In the genomic region with DNA sequence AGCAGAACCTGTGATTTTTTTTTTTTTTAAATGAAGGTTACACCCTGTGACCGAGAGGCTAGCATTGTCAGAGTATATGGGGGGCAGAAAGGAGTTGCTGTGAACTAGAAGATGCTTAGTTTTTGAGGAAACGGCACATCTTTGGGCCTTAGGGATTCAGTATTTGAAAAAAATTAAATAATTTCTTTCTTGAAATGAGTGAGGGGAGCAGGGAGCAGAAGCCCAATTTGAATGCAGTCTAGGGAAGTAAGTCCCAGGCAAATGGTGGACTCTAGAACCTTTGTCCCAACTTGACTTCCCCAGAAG, we compare ENCODE assay signal across 16 cellular contexts. TPM values are rescaled to one million over a fixed set of nuclear protein-coding genes. Genes with fewer than 3 reads are reported as not detected.
DNase-seq lines count a peak whose midpoint lies in the region; ATAC-seq, FAIRE-seq and TF ChIP-seq lines count a peak whose summit lies in the region.
"Had no signal": no experiment of that assay in that cellular context is flagged by ENCODE, and none has a peak within 500 bp of the region (broad histone marks: within the 10 kb centered on the region; RNA-seq: fewer than 3 reads in every experiment).

No MANE protein-coding gene starts in this region.

- H3K4me3 ChIP-seq in BLaER1, result no peak overlapping the region
- no peak overlapping the region for H3K4me3 ChIP-seq in PC-9
- no peak overlapping the region for H3K4me3 ChIP-seq in keratinocyte (ENCODE audit: control insufficient read depth in 2 of 3, extremely low read depth in 1 of 3, insufficient read depth in 2 of 3, low read depth in 1 of 3, low read length in 3 of 3)
- no peak overlapping the region for H3K4me3 ChIP-seq in thyroid gland (replicated peaks in 1 of 3)
- H3K4me3 ChIP-seq: SJCRH30 had no signal

- no peaks in the 10 kb centered on the region for H3K9me1 ChIP-seq in keratinocyte (ENCODE audit: control insufficient read depth, extremely low read depth, insufficient read depth, low read length)

- no peak for TF ChIP-seq CTCF in PC-9 (conservative IDR thresholded peaks at IDR 0.05)
- TF ChIP-seq CTCF in keratinocyte (optimal IDR thresholded peaks at IDR 0.05 in 1 of 3, IDR thresholded peaks at IDR 0.05 in 1 of 3, conservative IDR thresholded peaks at IDR 0.05 in 1 of 3; ENCODE audit: extremely low read depth in 1 of 3, insufficient read depth in 2 of 3, low read length in 3 of 3), result no peak
- TF ChIP-seq CTCF in thyroid gland (IDR thresholded peaks at IDR 0.05), result no peak

- no peaks in the 10 kb centered on the region for H3K9me3 ChIP-seq in BLaER1
- H3K9me3 ChIP-seq in PC-9 (ENCODE audit: insufficient read depth, low read depth), result no peaks in the 10 kb centered on the region
- H3K9me3 ChIP-seq in keratinocyte (ENCODE audit: control insufficient read depth, low read depth, low read length), result no peaks in the 10 kb centered on the region
- H3K9me3 ChIP-seq in thyroid gland, result no peaks in the 10 kb centered on the region
- H3K9me3 ChIP-seq: SJCRH30 had no signal

- WGBS in thyroid gland, 2 donors, result 80 to 82% methylated on average over 2 of the region's 2 CpGs

- H3K27me3 ChIP-seq in BLaER1, result no peaks in the 10 kb centered on the region
- no peaks in the 10 kb centered on the region for H3K27me3 ChIP-seq in PC-9 (ENCODE audit: insufficient read depth, low read depth)
- H3K27me3 ChIP-seq in keratinocyte (ENCODE audit: control insufficient read depth, extremely low read depth, insufficient read depth, low read length), result no peaks in the 10 kb centered on the region
- H3K27me3 ChIP-seq in thyroid gland, result no peaks in the 10 kb centered on the region
- H3K27me3 ChIP-seq: SJCRH30 had no signal

- FAIRE-seq in keratinocyte (lab: Jason Lieb, UNC), result no peak
- FAIRE-seq: A204.1 had no signal

- H3K4me1 ChIP-seq in BLaER1 (peaks cover 41% of the 10 kb centered on the region), PC-9 (replicated peaks; ENCODE audit: insufficient read depth) (peaks cover 17% of the 10 kb centered on the region), keratinocyte (ENCODE audit: control insufficient read depth, extremely low read depth, insufficient read depth, low read length) (peaks cover 38% of the 10 kb centered on the region), thyroid gland (peaks cover 63 to 65% of the 10 kb centered on the region in 2 donors)
- H3K4me1 ChIP-seq: SJCRH30 had no signal

- intact Hi-C loops in PC-9 (cut with micrococcal nuclease; ENCODE audit: unreplicated experiment), result loop anchor here (10.0 kb wide), 1 partner anchor 497 kb away; a partner anchor contains a TSS
- intact Hi-C loops in thyroid gland (cut with DNase I), result no loop called here

- peak overlapping the region; percentile 22; the same call in 1 of the 2 replicates for H3K4me2 ChIP-seq in BLaER1
- H3K4me2 ChIP-seq in PC-9, result peak overlapping the region; percentile 34; the same call in 1 of the 2 replicates
- H3K4me2 ChIP-seq in keratinocyte (ENCODE audit: control insufficient read depth, extremely low read depth, insufficient read depth, low read depth, low read length), result peak overlapping the region; percentile 70
- H3K4me2 ChIP-seq: KMS-11 had no signal

- no TSS peak for BruUV-seq in PC-9 (replicated peaks; lab: Mats Ljungman, UMichigan)

- CTCF ChIA-PET in PC-9 (lab: Charles Lee), result no interaction called here

- DNase-seq in PC-9, result no peak
- DNase-seq in keratinocyte (ENCODE audit: low read depth, low spot score), result no peak
- DNase-seq in thyroid gland, result no peak
- no peak for DNase-seq in NAMALWA (ENCODE audit: low spot score)
- no peak for DNase-seq in stimulated activated CD4-positive, alpha-beta T cell treated with anti-CD3 and anti-CD28 coated beads, Interleukin-4, amount 100 ng/mL, for 1 hour
- DNase-seq: DND-41, H9, NCI-H1417 treated with DMSO at 0.1 percent for 48 hours, NCI-H187 treated with DMSO at 0.1 percent for 48 hours, NCI-H226, SJCRH30 had no signal

- H3F3A ChIP-seq in PC-9 (ENCODE audit: insufficient read depth, low read depth), result no peaks in the 10 kb centered on the region

- no peak overlapping the region for H2AFZ ChIP-seq in PC-9
- H2AFZ ChIP-seq in keratinocyte (ENCODE audit: control insufficient read depth, low read length), result no peak overlapping the region

- peaks cover 47% of the 10 kb centered on the region for H3K79me2 ChIP-seq in PC-9 (ENCODE audit: low read depth)
- peaks cover 56% of the 10 kb centered on the region for H3K79me2 ChIP-seq in keratinocyte (ENCODE audit: control insufficient read depth, insufficient read depth, low read length)

- ATAC-seq in HG02588 (IDR thresholded peaks at IDR 0.05; ENCODE audit: unreplicated experiment), result no peak

- H3K9ac ChIP-seq in BLaER1 (no peak overlapping the region), keratinocyte (ENCODE audit: control insufficient read depth, extremely low read depth, insufficient read depth, low read length) (no peak overlapping the region)
- H3K9ac ChIP-seq: KMS-11 had no signal

- TF ChIP-seq POLR2A in thyroid gland (IDR thresholded peaks at IDR 0.05), result no peak

- H3K9me2 ChIP-seq in PC-9 (ENCODE audit: insufficient read depth), result no peaks in the 10 kb centered on the region

- dilution Hi-C loops in keratinocyte (cut with MboI; ENCODE audit: extremely low pct_ligation_motif_present, low sequenced_read_pairs), result no loop called here

- H4K20me1 ChIP-seq in BLaER1, result peaks cover 98% of the 10 kb centered on the region
- peaks cover 8% of the 10 kb centered on the region; the same call in 1 of the 2 replicates for H4K20me1 ChIP-seq in PC-9 (ENCODE audit: insufficient read depth)
- H4K20me1 ChIP-seq in keratinocyte (ENCODE audit: control insufficient read depth, extremely low read depth, insufficient read depth, low read length), result no peaks in the 10 kb centered on the region

- POLR2A ChIA-PET in PC-9 (lab: Charles Lee; ENCODE audit: unreplicated experiment), result no interaction called here

- peaks cover 6% of the 10 kb centered on the region; the same call in 1 of the 2 replicates for H3K36me3 ChIP-seq in BLaER1
- no peaks in the 10 kb centered on the region for H3K36me3 ChIP-seq in PC-9 (ENCODE audit: low read depth)
- peaks cover 0 to 4% of the 10 kb centered on the region in 2 experiments for H3K36me3 ChIP-seq in keratinocyte (ENCODE audit: control insufficient read depth in 2 of 2, extremely low read depth in 1 of 2, insufficient read depth in 2 of 2, low read length in 2 of 2)
- no peaks in the 10 kb centered on the region for H3K36me3 ChIP-seq in thyroid gland
- H3K36me3 ChIP-seq: SJCRH30 had no signal

- H3K27ac ChIP-seq in BLaER1 (no peak overlapping the region), PC-9 (no peak overlapping the region; the same call in 1 of the 2 replicates), keratinocyte (ENCODE audit: control insufficient read depth, insufficient read depth, low read length) (no peak overlapping the region), thyroid gland (peak overlapping the region; percentile 59 to 73 (median 64))
- H3K27ac ChIP-seq: HL-60, KMS-11, SJCRH30 had no signal

RNA-seq across cellular contexts. Expression of a gene that starts 42.9 kb away (rescaled TPM):
- total RNA-seq in PC-9 (2021), result 28.3 and 34.7 TPM in 2 replicates
- 7.3 to 19.4 TPM (median 8.4 TPM) in 3 replicates for polyA plus RNA-seq in keratinocyte
- 3.3 TPM for polyA plus RNA-seq in keratinocyte (2011; ENCODE audit: low read depth)
- polyA plus RNA-seq in keratinocyte (2011; cell fraction: cytosol; rRNA removed), result 7.5 and 15.1 TPM in 2 replicates
- polyA plus RNA-seq in keratinocyte (2011; cell fraction: nucleus; rRNA removed), result 35.5 and 39.3 TPM in 2 replicates
- 16.7 and 23.8 TPM in 2 replicates for polyA plus RNA-seq in keratinocyte (2012; ENCODE audit: low replicate concordance)
- 9.4 to 18.0 TPM (median 10.6 TPM) in 3 replicates for polyA minus RNA-seq in keratinocyte
- 14.6 TPM for polyA minus RNA-seq in keratinocyte (2011; cell fraction: cytosol; rRNA and poly(A)+ RNA removed)
- polyA minus RNA-seq in keratinocyte (2011; cell fraction: nucleus; rRNA and poly(A)+ RNA removed), result 12.5 and 18.2 TPM in 2 replicates
- 10 to 100 TPM; 14.0 to 28.4 (median 20.7) TPM for total RNA-seq in thyroid gland

RNA-seq across cellular contexts. Expression of a gene that starts 45.3 kb away (rescaled TPM):
- 35.2 and 36.8 TPM in 2 replicates for total RNA-seq in PC-9 (2021)
- polyA plus RNA-seq in keratinocyte, result 44.4 to 63.1 TPM (median 53.1 TPM) in 3 replicates
- polyA plus RNA-seq in keratinocyte (2011; ENCODE audit: low read depth), result 35.4 TPM
- polyA plus RNA-seq in keratinocyte (2011; cell fraction: cytosol; rRNA removed), result 40.6 and 46.4 TPM in 2 replicates
- 31.0 and 31.3 TPM in 2 replicates for polyA plus RNA-seq in keratinocyte (2011; cell fraction: nucleus; rRNA removed)
- 18.7 and 58.0 TPM in 2 replicates for polyA plus RNA-seq in keratinocyte (2012; ENCODE audit: low replicate concordance)
- 55.7 to 77.5 TPM (median 66.3 TPM) in 3 replicates for polyA minus RNA-seq in keratinocyte
- polyA minus RNA-seq in keratinocyte (2011; cell fraction: cytosol; rRNA and poly(A)+ RNA removed), result 36.6 TPM
- polyA minus RNA-seq in keratinocyte (2011; cell fraction: nucleus; rRNA and poly(A)+ RNA removed), result 16.8 and 30.4 TPM in 2 replicates
- total RNA-seq in thyroid gland, result 10 to 100 TPM; 24.2 to 30.3 (median 27.5) TPM

Comparison
In these comparisons a context has a peak if more than half of its experiments do, and no peak if none do; other contexts are left out.
1. H3K27ac ChIP-seq: peak in thyroid gland (3 of 3); none in BLaER1 (single experiment), PC-9 (single experiment) and keratinocyte (single experiment).
2. Peak in every context shown above with its lines, with median percentiles within 50 percentile points of each other: H3K4me2 ChIP-seq.